Comparison of ENCODE assay signal across 4 cellular contexts in genomic region chr2:57119141-57119540, GRCh38.
"Had no signal": no experiment of that assay in that cellular context is flagged by ENCODE, and none has a peak within 500 bp of the region (broad histone marks: within the 10 kb centered on the region; RNA-seq: fewer than 3 reads in every experiment).

No MANE protein-coding gene starts in this region.

- H3K27ac ChIP-seq: HL-60 had no signal

- ATAC-seq: HepG2, K562 had no signal

- H3K4me3 ChIP-seq: K562 had no signal

- DNase-seq: IMR-90 had no signal
